Comparison of ENCODE assay signal across 1 cellular context in the genomic region with DNA sequence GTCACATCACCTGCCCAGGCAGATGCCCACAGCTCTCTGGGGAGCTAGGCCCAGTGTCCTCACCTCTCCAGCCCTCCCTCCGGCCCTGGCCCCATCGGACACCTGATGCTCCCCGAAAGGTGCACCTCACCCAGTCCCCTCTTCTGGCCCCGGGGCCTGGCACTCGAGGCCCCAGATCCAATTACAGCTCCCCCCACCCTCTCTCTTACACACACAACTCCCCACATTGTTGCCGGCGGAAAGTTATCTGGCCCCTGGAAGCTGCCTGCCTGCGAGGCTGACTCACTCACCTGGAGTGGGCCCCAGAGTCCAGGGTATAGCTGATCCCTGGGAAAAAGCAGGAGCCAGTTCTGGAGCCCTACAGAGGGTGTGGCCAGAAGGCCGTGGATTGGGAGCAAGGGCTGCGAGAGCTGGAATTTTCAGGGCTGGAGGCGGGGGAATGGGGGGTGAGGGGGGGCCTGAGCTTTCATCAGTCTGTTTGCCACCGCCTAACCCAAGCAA.
TF ChIP-seq lines count a peak whose summit lies in the region.

No MANE protein-coding gene starts in this region.

TF ChIP-seq in IMR-90, 13 proteins besides CTCF, POLR2A, EP300 and RAD21 (continued from another document):
- TF ChIP-seq, protein P1, sequence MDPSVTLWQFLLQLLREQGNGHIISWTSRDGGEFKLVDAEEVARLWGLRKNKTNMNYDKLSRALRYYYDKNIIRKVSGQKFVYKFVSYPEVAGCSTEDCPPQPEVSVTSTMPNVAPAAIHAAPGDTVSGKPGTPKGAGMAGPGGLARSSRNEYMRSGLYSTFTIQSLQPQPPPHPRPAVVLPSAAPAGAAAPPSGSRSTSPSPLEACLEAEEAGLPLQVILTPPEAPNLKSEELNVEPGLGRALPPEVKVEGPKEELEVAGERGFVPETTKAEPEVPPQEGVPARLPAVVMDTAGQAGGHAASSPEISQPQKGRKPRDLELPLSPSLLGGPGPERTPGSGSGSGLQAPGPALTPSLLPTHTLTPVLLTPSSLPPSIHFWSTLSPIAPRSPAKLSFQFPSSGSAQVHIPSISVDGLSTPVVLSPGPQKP (IDR thresholded peaks at IDR 0.05; ENCODE audit: borderline replicate concordance, low read depth, low read length): no peak
- TF ChIP-seq FOS (IDR thresholded peaks at IDR 0.05; ENCODE audit: low read depth, low read length): no peak
- TF ChIP-seq SMC3 (IDR thresholded peaks at IDR 0.05; ENCODE audit: low read depth, low read length): no peak
- TF ChIP-seq MAZ (IDR thresholded peaks at IDR 0.05; ENCODE audit: borderline replicate concordance, low read depth, low read length): no peak
- TF ChIP-seq RFX5 (IDR thresholded peaks at IDR 0.05; ENCODE audit: low read depth, low read length): no peak
- TF ChIP-seq NFE2L2 (IDR thresholded peaks at IDR 0.05; ENCODE audit: low read depth, low read length): no peak
- TF ChIP-seq RCOR1 (IDR thresholded peaks at IDR 0.05; ENCODE audit: insufficient replicate concordance, low read length): no peak
- no peak for TF ChIP-seq MXI1 (IDR thresholded peaks at IDR 0.05; ENCODE audit: borderline replicate concordance, low read depth, low read length)
- TF ChIP-seq MAFK (IDR thresholded peaks at IDR 0.05; ENCODE audit: low read depth, low read length): no peak
- TF ChIP-seq CHD1 (IDR thresholded peaks at IDR 0.05; ENCODE audit: low read depth, low read length): no peak
- TF ChIP-seq BHLHE40 (IDR thresholded peaks at IDR 0.05; ENCODE audit: low read depth, low read length): no peak
- TF ChIP-seq CEBPB (IDR thresholded peaks at IDR 0.05; ENCODE audit: low read depth, low read length): no peak
